ENCODE assay signal across 8 cellular contexts in genomic region chr11:67276821-67277230, GRCh38. TPM values are rescaled to one million over a fixed set of nuclear protein-coding genes. Genes with fewer than 3 reads are reported as not detected.
DNase-seq lines count a peak whose midpoint lies in the region; ATAC-seq, FAIRE-seq and TF ChIP-seq lines count a peak whose summit lies in the region.

No MANE protein-coding gene starts in this region.

- no peak for TF ChIP-seq EP300 in A549 (IDR thresholded peaks at IDR 0.05)

- peaks cover 57% of the 10 kb centered on the region for H3K36me3 Mint-ChIP-seq in stimulated activated memory B cell treated with anti-CD40 and anti-IgM and Interleukin-4, amounts not matched to agents 10 μg/mL and 1 μg/mL and 100 μg/mL, for 72 hours

- H3K9me3 ChIP-seq in A549 (no peaks in the 10 kb centered on the region), Loucy (ENCODE audit: insufficient read depth, low read depth, low read length) (no peaks in the 10 kb centered on the region), HAP-1 (no peaks in the 10 kb centered on the region)

- no peak for FAIRE-seq in A549 (lab: Jason Lieb, UNC)

- H3K9me2 ChIP-seq in Loucy (replicated peaks; ENCODE audit: low read depth, low read length) = no peaks in the 10 kb centered on the region

- CTCF ChIA-PET in A549 (lab: Yijun Ruan, JAX) = interaction anchor here (1.0 to 3.8 kb wide), 4 partner anchors 12 to 41 kb away, joined by 3 to 20 read pairs (median 6); no protein-coding TSS in a partner anchor

- H3K4me3 Mint-ChIP-seq in stimulated activated memory B cell treated with anti-CD40 and anti-IgM and Interleukin-4, amounts not matched to agents 10 μg/mL and 1 μg/mL and 100 μg/mL, for 72 hours = peak overlapping the region; percentile 68

- peaks cover 46% of the 10 kb centered on the region for H3K36me3 ChIP-seq in Loucy (ENCODE audit: insufficient read depth, low read length)
- H3K36me3 ChIP-seq in HAP-1 (replicated peaks) = peaks cover 35% of the 10 kb centered on the region

- H3K9me3 Mint-ChIP-seq in stimulated activated memory B cell treated with anti-CD40 and anti-IgM and Interleukin-4, amounts not matched to agents 10 μg/mL and 1 μg/mL and 100 μg/mL, for 72 hours = no peaks in the 10 kb centered on the region

- H3K4me1 ChIP-seq in A549 (peaks cover 4% of the 10 kb centered on the region; the same call in 1 of the 3 replicates), Loucy (ENCODE audit: insufficient read depth, low read length, poor library complexity, severe bottlenecking) (peaks cover 74% of the 10 kb centered on the region), HAP-1 (no peaks in the 10 kb centered on the region; the same call in 1 of the 2 replicates)

- peaks cover 95% of the 10 kb centered on the region for H3K79me2 ChIP-seq in Loucy (ENCODE audit: insufficient read depth, low read length)

- peaks cover 11% of the 10 kb centered on the region; the same call in 1 of the 2 replicates for H3F3A ChIP-seq in Loucy (ENCODE audit: low read depth)

- peak overlapping the region; percentile 96 for H3K27ac Mint-ChIP-seq in stimulated activated memory B cell treated with anti-CD40 and anti-IgM and Interleukin-4, amounts not matched to agents 10 μg/mL and 1 μg/mL and 100 μg/mL, for 72 hours

- H3K9ac ChIP-seq in Loucy (ENCODE audit: low read depth, low read length, poor library complexity, severe bottlenecking) = peak overlapping the region; percentile 99

- 84% methylated on average over 15 of the region's 15 CpGs for WGBS in A549 (ENCODE audit: missing lambda C conversion rate)

- H3K4me2 ChIP-seq in A549 = 0 out of 3 replicates have a peak overlapping the region, but pooled peaks have one; percentile 17
- peak overlapping the region; percentile 97 for H3K4me2 ChIP-seq in Loucy (ENCODE audit: low read depth, low read length, poor library complexity, severe bottlenecking)

- H3K4me3 ChIP-seq in A549 (no peak overlapping the region), Loucy (ENCODE audit: low read length, poor library complexity, severe bottlenecking) (peak overlapping the region; percentile 64), HAP-1 (no peak overlapping the region)

- peaks cover 87% of the 10 kb centered on the region for H3K4me1 Mint-ChIP-seq in stimulated activated memory B cell treated with anti-CD40 and anti-IgM and Interleukin-4, amounts not matched to agents 10 μg/mL and 1 μg/mL and 100 μg/mL, for 72 hours

- DNase-seq in A549 (ENCODE audit: low read depth in 1 of 2, low spot score in 1 of 2) = no peak
- peak; percentile 77 for DNase-seq in activated effector memory CD4-positive, alpha-beta T cell treated with anti-CD3 and anti-CD28 coated beads, Interleukin-2, amount 50 U/mL, for 16 hours
- DNase-seq in left ventricle myocardium superior = peak; percentile 60
- no peak for DNase-seq in NCI-H187 treated with DMSO at 0.1 percent for 48 hours (lab: John Stamatoyannopoulos, UW)
- DNase-seq in HAP-1 (ENCODE audit: low spot score in 2 of 2) = no peak

- no peak for TF ChIP-seq POLR2A in A549 (IDR thresholded peaks at IDR 0.05; ENCODE audit: low read length)

- POLR2A ChIA-PET in A549 (lab: Yijun Ruan, JAX) = no interaction called here

- intact Hi-C loops in left ventricle myocardium superior (cut with micrococcal nuclease) = no loop called here

- in situ Hi-C loops in HAP-1 (cut with MboI; ENCODE audit: low sequenced_read_pairs) = no loop called here

- TF ChIP-seq CTCF in A549 (IDR thresholded peaks at IDR 0.05) (no peak), Loucy (conservative IDR thresholded peaks at IDR 0.05; ENCODE audit: low read length) (peak; percentile 62)

- H3K27ac ChIP-seq in A549 = peak overlapping the region in 1 of 2 experiments; percentile 67; a peak in 2 of 6 replicates

- TF ChIP-seq RAD21 in A549 (conservative IDR thresholded peaks at IDR 0.05 in 1 of 2, IDR thresholded peaks at IDR 0.05 in 1 of 2) = no peak

- H2AFZ ChIP-seq in Loucy (ENCODE audit: low read length) = no peak overlapping the region

- H3K27me3 Mint-ChIP-seq in stimulated activated memory B cell treated with anti-CD40 and anti-IgM and Interleukin-4, amounts not matched to agents 10 μg/mL and 1 μg/mL and 100 μg/mL, for 72 hours = no peaks in the 10 kb centered on the region

- peaks cover 27% of the 10 kb centered on the region for H4K20me1 ChIP-seq in Loucy (ENCODE audit: insufficient read depth, low read length, poor library complexity, severe bottlenecking)

- H3K27me3 ChIP-seq in Loucy (ENCODE audit: insufficient read depth, low read length, poor library complexity, severe bottlenecking) (no peaks in the 10 kb centered on the region), HAP-1 (ENCODE audit: low read depth) (no peaks in the 10 kb centered on the region)

- ATAC-seq in A549 = peak in 1 of 2 experiments; percentile 17; a peak in 1 of 6 replicates
- ATAC-seq in GM18867 (IDR thresholded peaks at IDR 0.05; ENCODE audit: unreplicated experiment) = peak; percentile 12
- peak; percentile 26 for ATAC-seq in left ventricle myocardium superior
- peak; percentile 39 for ATAC-seq in stimulated activated memory B cell treated with anti-CD40 and anti-IgM and Interleukin-4, amounts not matched to agents 10 μg/mL and 1 μg/mL and 100 μg/mL, for 72 hours

TF ChIP-seq in A549, 52 proteins besides CTCF, POLR2A, EP300 and RAD21:
- TF ChIP-seq CEBPB (IDR thresholded peaks at IDR 0.05) (no peak), RARB (CRISPR knock-in tag; IDR thresholded peaks at IDR 0.05) (no peak), RFX5 (IDR thresholded peaks at IDR 0.05) (no peak), CBX8 (IDR thresholded peaks at IDR 0.05) (no peak), REST (IDR thresholded peaks at IDR 0.05) (no peak), KDM5A (IDR thresholded peaks at IDR 0.05) (no peak), RCOR1 (IDR thresholded peaks at IDR 0.05; ENCODE audit: low read depth, low read length) (no peak), PBX3 (IDR thresholded peaks at IDR 0.05) (no peak)

RNA-seq across cellular contexts. Expression of gene GRK2, which starts 10.6 kb away (rescaled TPM):
- polyA plus RNA-seq in A549 (2011; rRNA removed) (20.1 and 20.5 TPM in 2 replicates), A549 (2017; fragmentation: RNase III; extraction: RNeasy Plus Mini Kit Qiagen cat#74134 plus additional on column Dnase treatment) (27.0 to 29.7 TPM (median 29.5 TPM) in 3 replicates)
- 45.9 and 64.0 TPM in 2 replicates for polyA plus RNA-seq in A549 (2012; cell fraction: cytosol; rRNA removed)
- polyA plus RNA-seq in A549 (2012; cell fraction: nucleus; rRNA removed) = 135 and 175 TPM in 2 replicates
- 64.2 and 65.8 TPM in 2 replicates for polyA minus RNA-seq in A549 (2011; rRNA and poly(A)+ RNA removed)
- total RNA-seq in left ventricle myocardium superior = 56.8 TPM

RNA-seq across cellular contexts. Expression of gene ANKRD13D, which starts 12.3 kb away (rescaled TPM):
- polyA plus RNA-seq in A549 (2011; rRNA removed) (15.4 and 17.0 TPM in 2 replicates), A549 (2017; fragmentation: RNase III; extraction: RNeasy Plus Mini Kit Qiagen cat#74134 plus additional on column Dnase treatment) (22.5 to 24.5 TPM (median 24.2 TPM) in 3 replicates)
- 43.0 and 51.7 TPM in 2 replicates for polyA plus RNA-seq in A549 (2012; cell fraction: cytosol; rRNA removed)
- polyA plus RNA-seq in A549 (2012; cell fraction: nucleus; rRNA removed) = 143 and 169 TPM in 2 replicates
- 20.3 and 34.1 TPM in 2 replicates for polyA minus RNA-seq in A549 (2011; rRNA and poly(A)+ RNA removed)
- total RNA-seq in left ventricle myocardium superior = 13.1 TPM

RNA-seq across cellular contexts. Expression of gene SSH3, which starts 26.5 kb away (rescaled TPM):
- 13.7 and 13.9 TPM in 2 replicates for polyA plus RNA-seq in A549 (2011; rRNA removed)
- 16.4 and 20.2 TPM in 2 replicates for polyA plus RNA-seq in A549 (2012; cell fraction: cytosol; rRNA removed)
- 66.0 and 81.7 TPM in 2 replicates for polyA plus RNA-seq in A549 (2012; cell fraction: nucleus; rRNA removed)
- polyA plus RNA-seq in A549 (2017; fragmentation: RNase III; extraction: RNeasy Plus Mini Kit Qiagen cat#74134 plus additional on column Dnase treatment) = 18.6 to 24.1 TPM (median 23.8 TPM) in 3 replicates
- polyA minus RNA-seq in A549 (2011; rRNA and poly(A)+ RNA removed) = 11.2 TPM in 2 replicates
- 18.7 TPM for total RNA-seq in left ventricle myocardium superior

Comparison
In these comparisons a context has a peak if more than half of its experiments do, and no peak if none do; other contexts are left out.
1. DNase-seq: peak in activated effector memory CD4-positive, alpha-beta T cell treated with anti-CD3 and anti-CD28 coated beads, Interleukin-2, amount 50 U/mL, for 16 hours (single experiment) and left ventricle myocardium superior (single experiment); none in A549 (0 of 2), NCI-H187 treated with DMSO at 0.1 percent for 48 hours (single experiment) and HAP-1 (0 of 2).